1 cellular context compared by ENCODE assay signal in the genomic region with DNA sequence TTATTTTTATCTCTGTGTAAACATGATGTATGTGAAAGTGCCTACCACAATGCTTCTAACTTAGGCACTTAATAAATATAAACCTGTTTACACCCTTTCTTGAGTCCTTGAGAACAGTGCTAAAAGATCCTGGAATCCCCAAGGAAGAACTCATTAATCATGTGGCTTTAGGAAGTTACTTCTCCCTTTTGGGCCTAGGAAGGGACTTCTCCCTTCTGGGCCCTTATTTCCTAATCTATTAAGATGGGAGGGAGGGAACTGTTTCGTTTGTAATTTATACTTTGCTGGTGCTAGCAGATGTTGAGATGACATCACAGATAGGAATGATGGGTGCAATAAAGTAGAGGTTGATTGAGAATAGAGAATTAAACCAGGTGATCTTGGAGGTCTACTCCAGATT.
TF ChIP-seq lines count a peak whose summit lies in the region.

No MANE protein-coding gene starts in this region.

TF ChIP-seq in HCT116, 20 proteins besides CTCF, POLR2A, EP300 and RAD21 (continued from another document):
- TF ChIP-seq, protein P1, sequence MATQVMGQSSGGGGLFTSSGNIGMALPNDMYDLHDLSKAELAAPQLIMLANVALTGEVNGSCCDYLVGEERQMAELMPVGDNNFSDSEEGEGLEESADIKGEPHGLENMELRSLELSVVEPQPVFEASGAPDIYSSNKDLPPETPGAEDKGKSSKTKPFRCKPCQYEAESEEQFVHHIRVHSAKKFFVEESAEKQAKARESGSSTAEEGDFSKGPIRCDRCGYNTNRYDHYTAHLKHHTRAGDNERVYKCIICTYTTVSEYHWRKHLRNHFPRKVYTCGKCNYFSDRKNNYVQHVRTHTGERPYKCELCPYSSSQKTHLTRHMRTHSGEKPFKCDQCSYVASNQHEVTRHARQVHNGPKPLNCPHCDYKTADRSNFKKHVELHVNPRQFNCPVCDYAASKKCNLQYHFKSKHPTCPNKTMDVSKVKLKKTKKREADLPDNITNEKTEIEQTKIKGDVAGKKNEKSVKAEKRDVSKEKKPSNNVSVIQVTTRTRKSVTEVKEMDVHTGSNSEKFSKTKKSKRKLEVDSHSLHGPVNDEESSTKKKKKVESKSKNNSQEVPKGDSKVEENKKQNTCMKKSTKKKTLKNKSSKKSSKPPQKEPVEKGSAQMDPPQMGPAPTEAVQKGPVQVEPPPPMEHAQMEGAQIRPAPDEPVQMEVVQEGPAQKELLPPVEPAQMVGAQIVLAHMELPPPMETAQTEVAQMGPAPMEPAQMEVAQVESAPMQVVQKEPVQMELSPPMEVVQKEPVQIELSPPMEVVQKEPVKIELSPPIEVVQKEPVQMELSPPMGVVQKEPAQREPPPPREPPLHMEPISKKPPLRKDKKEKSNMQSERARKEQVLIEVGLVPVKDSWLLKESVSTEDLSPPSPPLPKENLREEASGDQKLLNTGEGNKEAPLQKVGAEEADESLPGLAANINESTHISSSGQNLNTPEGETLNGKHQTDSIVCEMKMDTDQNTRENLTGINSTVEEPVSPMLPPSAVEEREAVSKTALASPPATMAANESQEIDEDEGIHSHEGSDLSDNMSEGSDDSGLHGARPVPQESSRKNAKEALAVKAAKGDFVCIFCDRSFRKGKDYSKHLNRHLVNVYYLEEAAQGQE (IDR thresholded peaks at IDR 0.05; ENCODE audit: low read depth), result no peak
- TF ChIP-seq, protein P2, sequence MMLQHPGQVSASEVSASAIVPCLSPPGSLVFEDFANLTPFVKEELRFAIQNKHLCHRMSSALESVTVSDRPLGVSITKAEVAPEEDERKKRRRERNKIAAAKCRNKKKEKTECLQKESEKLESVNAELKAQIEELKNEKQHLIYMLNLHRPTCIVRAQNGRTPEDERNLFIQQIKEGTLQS (IDR thresholded peaks at IDR 0.05), result no peak
- TF ChIP-seq EZH2phosphoT487 (IDR thresholded peaks at IDR 0.05; ENCODE audit: borderline replicate concordance), result no peak
- TF ChIP-seq TCF7L2 (IDR thresholded peaks at IDR 0.05; ENCODE audit: borderline replicate concordance, extremely low read depth, insufficient read depth, insufficient read length), result no peak
- TF ChIP-seq ELF1 (IDR thresholded peaks at IDR 0.05; ENCODE audit: borderline replicate concordance, low read depth), result no peak
- no peak for TF ChIP-seq POLR2AphosphoS5 (IDR thresholded peaks at IDR 0.05; ENCODE audit: low read depth, low read length)
- no peak for TF ChIP-seq YY1 (IDR thresholded peaks at IDR 0.05; ENCODE audit: extremely low read depth, insufficient replicate concordance, low read depth, low read length)
- no peak for TF ChIP-seq EZH2 (IDR thresholded peaks at IDR 0.05)
- no peak for TF ChIP-seq CEBPB (IDR thresholded peaks at IDR 0.05; ENCODE audit: low read depth)
- no peak for TF ChIP-seq FOSL1 (IDR thresholded peaks at IDR 0.05; ENCODE audit: low read depth)
- TF ChIP-seq JUND (IDR thresholded peaks at IDR 0.05), result no peak
- TF ChIP-seq ZNF274 (IDR thresholded peaks at IDR 0.05; ENCODE audit: low read depth, low read length), result no peak
- TF ChIP-seq SRF (IDR thresholded peaks at IDR 0.05; ENCODE audit: low read depth), result no peak
